7 cellular contexts compared by ENCODE assay signal in genomic region chr9:131668439-131669233, GRCh38.
DNase-seq lines count a peak whose midpoint lies in the region; ATAC-seq and TF ChIP-seq lines count a peak whose summit lies in the region.

No MANE protein-coding gene starts in this region.

- DNase-seq in HK-2 (ENCODE audit: unreplicated experiment), result peak; percentile 65
- DNase-seq in activated B cell treated with CpG ODN at 0.5 μM for 24 hours, result no peak
- DNase-seq in caudate nucleus (lab: John Stamatoyannopoulos, UW), result peak in 5 of 61 donors; percentile 15 to 65 (median 29)
- peak; percentile 18 to 52 (median 48) for DNase-seq in stimulated activated naive CD4-positive, alpha-beta T cell (lab: John Stamatoyannopoulos, UW)
- DNase-seq in GM19240 (ENCODE audit: insufficient read length, low spot score), result no peak

- no peaks in the 10 kb centered on the region for H3K27me3 Mint-ChIP-seq in activated B cell treated with CpG ODN at 0.5 μM for 24 hours

- no peak overlapping the region for H3K4me3 ChIP-seq in mucosa of rectum (ENCODE audit: low read length in 2 of 2)

- H3K36me3 Mint-ChIP-seq in activated B cell treated with CpG ODN at 0.5 μM for 24 hours (ENCODE audit: low read depth), result peaks cover 42% of the 10 kb centered on the region

- H3K4me1 Mint-ChIP-seq in activated B cell treated with CpG ODN at 0.5 μM for 24 hours, result peaks cover 99% of the 10 kb centered on the region

- ATAC-seq in GM18909 (IDR thresholded peaks at IDR 0.05; ENCODE audit: poor library complexity, unreplicated experiment) (peak; percentile 64), activated B cell treated with CpG ODN at 0.5 μM for 24 hours (ENCODE audit: low read depth) (peak; percentile 61)

- H3K9ac ChIP-seq in mucosa of rectum (ENCODE audit: low read depth in 1 of 2, low read length in 2 of 2), result peak overlapping the region in 1 of 2 donors; percentile 42

- POLR2A ChIA-PET in activated B cell treated with CpG ODN at 0.5 μM for 24 hours (lab: Charles Lee), result interaction anchor here (0.6 to 19.5 kb wide), 10 partner anchors 8 to 625 kb away, joined by 3 to 683 read pairs (median 9); partner anchors contain the start of gene RAPGEF1

- H3K27ac ChIP-seq in caudate nucleus (ENCODE audit: low read depth, low read length), result peak overlapping the region; percentile 78
- H3K27ac ChIP-seq in mucosa of rectum (ENCODE audit: low read depth in 2 of 2, low read length in 2 of 2), result peak overlapping the region; percentile 68 to 81

- H3K36me3 ChIP-seq in mucosa of rectum (ENCODE audit: control insufficient read depth in 2 of 2, insufficient read depth in 2 of 2, low read length in 2 of 2), result no peaks in the 10 kb centered on the region

- CTCF ChIA-PET in activated B cell treated with CpG ODN at 0.5 μM for 24 hours (lab: Charles Lee), result interaction anchor here (1.0 to 1.9 kb wide), 4 partner anchors 9 to 72 kb away, joined by 3 to 7 read pairs (median 4); no protein-coding TSS in a partner anchor

- H3K27me3 ChIP-seq in mucosa of rectum (ENCODE audit: control insufficient read depth in 2 of 2, insufficient read depth in 2 of 2, low read length in 2 of 2), result no peaks in the 10 kb centered on the region

- intact Hi-C loops in activated B cell treated with CpG ODN at 0.5 μM for 24 hours (cut with micrococcal nuclease), result loop anchor here (1.0 to 2.0 kb wide), 4 partner anchors 10 to 60 kb away; no protein-coding TSS in a partner anchor

- H3K27ac Mint-ChIP-seq in activated B cell treated with CpG ODN at 0.5 μM for 24 hours, result peak overlapping the region; percentile 93

- H3K9me3 ChIP-seq in mucosa of rectum (ENCODE audit: control insufficient read depth in 2 of 2, low read length in 2 of 2), result no peaks in the 10 kb centered on the region

- H3K4me1 ChIP-seq in mucosa of rectum (ENCODE audit: control insufficient read depth in 2 of 2, insufficient read depth in 2 of 2, low read length in 2 of 2), result peaks cover 18 to 22% of the 10 kb centered on the region in 2 donors

- no peak for TF ChIP-seq CTCF in activated B cell treated with CpG ODN at 0.5 μM for 24 hours (IDR thresholded peaks at IDR 0.05)

- peak overlapping the region; percentile 78 for H3K4me3 Mint-ChIP-seq in activated B cell treated with CpG ODN at 0.5 μM for 24 hours

- no peaks in the 10 kb centered on the region for H3K9me3 Mint-ChIP-seq in activated B cell treated with CpG ODN at 0.5 μM for 24 hours

Comparison
In these comparisons a context has a peak if more than half of its experiments do, and no peak if none do; other contexts are left out.
1. DNase-seq: peak in HK-2 (single experiment) and stimulated activated naive CD4-positive, alpha-beta T cell (6 of 6); none in activated B cell treated with CpG ODN at 0.5 μM for 24 hours (single experiment) and GM19240 (single experiment).